In the genomic region with DNA sequence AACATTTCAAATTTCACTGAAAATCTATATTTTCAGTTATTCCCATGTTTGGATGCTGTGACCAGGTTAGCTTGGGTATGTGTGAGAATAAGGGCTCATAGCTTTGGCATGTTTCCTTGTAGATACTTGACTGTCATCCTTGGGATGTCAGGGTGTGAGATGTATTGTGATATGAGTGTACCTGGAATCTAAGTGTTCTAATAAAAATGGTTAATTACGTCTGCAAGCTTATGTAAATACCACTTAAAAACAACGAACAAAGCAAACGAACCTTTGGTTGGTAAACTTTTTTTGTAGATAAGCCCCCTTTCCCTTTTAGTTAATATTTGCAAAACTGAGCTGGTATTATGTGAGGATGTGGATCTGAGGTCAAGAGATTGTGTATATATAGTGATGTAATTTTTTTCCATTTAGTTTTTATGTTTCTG, we compare ENCODE assay signal across 14 cellular contexts.
DNase-seq lines count a peak whose midpoint lies in the region; ATAC-seq and TF ChIP-seq lines count a peak whose summit lies in the region.
"Had no signal": no experiment of that assay in that cellular context is flagged by ENCODE, and none has a peak within 500 bp of the region (broad histone marks: within the 10 kb centered on the region; RNA-seq: fewer than 3 reads in every experiment).

No MANE protein-coding gene starts in this region.

- H3K4me3 Mint-ChIP-seq in activated CD4-positive, alpha-beta T cell treated with anti-CD3 and anti-CD28 coated beads, Interleukin-2, amount 10 ng/mL, durations not matched to agents 24 days and 14 days, result peak overlapping the region; percentile 33
- H3K4me3 Mint-ChIP-seq in immature natural killer cell, result peak overlapping the region; percentile 64 to 83 (median 77)
- H3K4me3 Mint-ChIP-seq in stimulated activated naive B cell treated with anti-CD40 and anti-IgM and Interleukin-4, amounts not matched to agents 10 μg/mL and 1 μg/mL and 100 μg/mL, for 72 hours, result peak overlapping the region; percentile 25 to 62

- H3K9me2 ChIP-seq in SU-DHL-6 (replicated peaks; ENCODE audit: insufficient read depth, low read length), result no peaks in the 10 kb centered on the region

- H3K36me3 Mint-ChIP-seq in activated CD4-positive, alpha-beta T cell treated with anti-CD3 and anti-CD28 coated beads, Interleukin-2, amount 10 ng/mL, durations not matched to agents 24 days and 14 days (ENCODE audit: low read depth), result peaks cover 10% of the 10 kb centered on the region
- H3K36me3 Mint-ChIP-seq in immature natural killer cell, result peaks cover 0 to 4% (median 0%) of the 10 kb centered on the region in 3 donors
- peaks cover 4 to 6% of the 10 kb centered on the region in 2 donors for H3K36me3 Mint-ChIP-seq in stimulated activated naive B cell treated with anti-CD40 and anti-IgM and Interleukin-4, amounts not matched to agents 10 μg/mL and 1 μg/mL and 100 μg/mL, for 72 hours

- H3K4me3 ChIP-seq in SU-DHL-6 (ENCODE audit: insufficient read depth, low read length, poor library complexity, severe bottlenecking), result no peak overlapping the region
- H3K4me3 ChIP-seq in tibial nerve, result no peak overlapping the region
- H3K4me3 ChIP-seq: coronary artery, MG63 had no signal

- no peaks in the 10 kb centered on the region for H3K9me3 Mint-ChIP-seq in activated CD4-positive, alpha-beta T cell treated with anti-CD3 and anti-CD28 coated beads, Interleukin-2, amount 10 ng/mL, durations not matched to agents 24 days and 14 days
- H3K9me3 Mint-ChIP-seq in immature natural killer cell, result no peaks in the 10 kb centered on the region
- peaks cover 0 to 2% of the 10 kb centered on the region in 2 donors for H3K9me3 Mint-ChIP-seq in stimulated activated naive B cell treated with anti-CD40 and anti-IgM and Interleukin-4, amounts not matched to agents 10 μg/mL and 1 μg/mL and 100 μg/mL, for 72 hours

- peak overlapping the region; percentile 10 for H3K4me2 ChIP-seq in SU-DHL-6 (ENCODE audit: low read depth, low read length, poor library complexity, severe bottlenecking)

- intact Hi-C loops in activated CD4-positive, alpha-beta T cell treated with anti-CD3 and anti-CD28 coated beads, Interleukin-2, amount 10 ng/mL, durations not matched to agents 24 days and 14 days (cut with micrococcal nuclease), result loop anchor here (10.0 kb wide), 2 partner anchors 228 to 648 kb away; no protein-coding TSS in a partner anchor

- peaks cover 0 to 98% (median 36%) of the 10 kb centered on the region in 4 donors for H3K4me1 ChIP-seq in tibial nerve

- no peaks in the 10 kb centered on the region for H3F3A ChIP-seq in SU-DHL-6 (ENCODE audit: insufficient read depth)

- ATAC-seq in stimulated activated naive B cell treated with anti-CD40 and anti-IgM and Interleukin-4, amounts not matched to agents 10 μg/mL and 1 μg/mL and 100 μg/mL, for 72 hours (replicated peaks), result no peak
- ATAC-seq: HCT116 had no signal

- H3K9me3 ChIP-seq in SU-DHL-6 (ENCODE audit: insufficient read depth, low read length) (no peaks in the 10 kb centered on the region), tibial nerve (no peaks in the 10 kb centered on the region)
- H3K9me3 ChIP-seq: MG63 had no signal

- TF ChIP-seq EP300 in tibial nerve (IDR thresholded peaks at IDR 0.05), result no peak

- H3K36me3 ChIP-seq in SU-DHL-6 (ENCODE audit: low read length), result no peaks in the 10 kb centered on the region
- no peaks in the 10 kb centered on the region for H3K36me3 ChIP-seq in tibial nerve

- no peak overlapping the region for H2AFZ ChIP-seq in SU-DHL-6 (ENCODE audit: low read depth, low read length, severe bottlenecking)

- DNase-seq in activated CD4-positive, alpha-beta T cell treated with anti-CD3 and anti-CD28 coated beads, Interleukin-2, amount 10 ng/mL, durations not matched to agents 24 days and 14 days, result no peak
- DNase-seq in activated CD4-positive, alpha-beta T cell treated with anti-CD3 and anti-CD28 coated beads, Interleukin-2, amount 50 U/mL, for 1 hour, result no peak
- DNase-seq in immature natural killer cell (no peak), ecto neural progenitor cell (ENCODE audit: low spot score) (no peak), GM13976 (ENCODE audit: low spot score) (no peak), tibial nerve (ENCODE audit: low spot score in 2 of 2) (no peak)
- no peak for DNase-seq in stimulated activated naive B cell treated with anti-CD40 and anti-IgM and Interleukin-4, amounts not matched to agents 10 μg/mL and 1 μg/mL and 100 μg/mL, for 72 hours
- DNase-seq: ACHN; NCI-H82; stimulated activated naive CD4-positive, alpha-beta T cell treated with Interleukin-2 at 50 U/mL for 16 hours had no signal

- H3K9ac ChIP-seq in SU-DHL-6 (ENCODE audit: low read length), result no peak overlapping the region

- TF ChIP-seq CTCF in SU-DHL-6 (IDR thresholded peaks at IDR 0.05; ENCODE audit: insufficient read depth, low read length, poor library complexity, severe bottlenecking), result no peak
- no peak for TF ChIP-seq CTCF in GM13976 (IDR thresholded peaks at IDR 0.05; ENCODE audit: borderline replicate concordance, control extremely low read depth, extremely low read depth, insufficient read depth, missing control alignments)
- TF ChIP-seq CTCF in tibial nerve (IDR thresholded peaks at IDR 0.05), result no peak

- H3K4me1 Mint-ChIP-seq in activated CD4-positive, alpha-beta T cell treated with anti-CD3 and anti-CD28 coated beads, Interleukin-2, amount 10 ng/mL, durations not matched to agents 24 days and 14 days, result peaks cover 51% of the 10 kb centered on the region
- peaks cover 95 to 100% of the 10 kb centered on the region in 2 donors for H3K4me1 Mint-ChIP-seq in immature natural killer cell
- peaks cover 24 to 41% of the 10 kb centered on the region in 2 donors for H3K4me1 Mint-ChIP-seq in stimulated activated naive B cell treated with anti-CD40 and anti-IgM and Interleukin-4, amounts not matched to agents 10 μg/mL and 1 μg/mL and 100 μg/mL, for 72 hours

- H3K27me3 ChIP-seq in SU-DHL-6 (ENCODE audit: low read length) (0 out of 2 replicates have a peak, but pooled peaks cover 3% of the 10 kb centered on the region), tibial nerve (no peaks in the 10 kb centered on the region)
- H3K27me3 ChIP-seq: MG63 had no signal

- no peaks in the 10 kb centered on the region for H3K79me2 ChIP-seq in SU-DHL-6 (ENCODE audit: insufficient read depth, low read length)

- 51 to 67% methylated on average over 3 of the region's 3 CpGs for WGBS in tibial nerve, 2 donors

- no peak overlapping the region for H3K27ac Mint-ChIP-seq in activated CD4-positive, alpha-beta T cell treated with anti-CD3 and anti-CD28 coated beads, Interleukin-2, amount 10 ng/mL, durations not matched to agents 24 days and 14 days
- peak overlapping the region; percentile 72 to 92 (median 88) for H3K27ac Mint-ChIP-seq in immature natural killer cell
- H3K27ac Mint-ChIP-seq in stimulated activated naive B cell treated with anti-CD40 and anti-IgM and Interleukin-4, amounts not matched to agents 10 μg/mL and 1 μg/mL and 100 μg/mL, for 72 hours, result no peak overlapping the region

- peaks cover 4% of the 10 kb centered on the region; the same call in 1 of the 2 replicates for H4K20me1 ChIP-seq in SU-DHL-6 (ENCODE audit: low read depth, low read length)

- no peak overlapping the region for H3K27ac ChIP-seq in SU-DHL-6 (ENCODE audit: low read depth, low read length)
- no peak overlapping the region for H3K27ac ChIP-seq in tibial nerve

- peaks cover 4% of the 10 kb centered on the region for H3K27me3 Mint-ChIP-seq in activated CD4-positive, alpha-beta T cell treated with anti-CD3 and anti-CD28 coated beads, Interleukin-2, amount 10 ng/mL, durations not matched to agents 24 days and 14 days
- H3K27me3 Mint-ChIP-seq in immature natural killer cell (ENCODE audit: low read depth in 3 of 3), result peaks cover 10 to 15% (median 12%) of the 10 kb centered on the region in 3 donors
- H3K27me3 Mint-ChIP-seq in stimulated activated naive B cell treated with anti-CD40 and anti-IgM and Interleukin-4, amounts not matched to agents 10 μg/mL and 1 μg/mL and 100 μg/mL, for 72 hours, result peaks cover 37 to 48% of the 10 kb centered on the region in 2 donors

- no peak for TF ChIP-seq POLR2A in tibial nerve (IDR thresholded peaks at IDR 0.05)

- in situ Hi-C loops in GM13976 (cut with MboI; ENCODE audit: low sequenced_read_pairs, unreplicated experiment), result no loop called here

Comparison
In these comparisons a context has a peak if more than half of its experiments do, and no peak if none do; other contexts are left out.
1. H3K27ac Mint-ChIP-seq: peak in immature natural killer cell (6 of 6); none in activated CD4-positive, alpha-beta T cell treated with anti-CD3 and anti-CD28 coated beads, Interleukin-2, amount 10 ng/mL, durations not matched to agents 24 days and 14 days (single experiment) and stimulated activated naive B cell treated with anti-CD40 and anti-IgM and Interleukin-4, amounts not matched to agents 10 μg/mL and 1 μg/mL and 100 μg/mL, for 72 hours (single experiment).
2. Peak in every context shown above with its lines, with median percentiles within 50 percentile points of each other: H3K4me3 Mint-ChIP-seq.